Comparison of ENCODE assay signal across 11 cellular contexts in genomic region chr5:141603912-141604311, GRCh38. TPM values are rescaled to one million over a fixed set of nuclear protein-coding genes. Genes with fewer than 3 reads are reported as not detected.
DNase-seq lines count a peak whose midpoint lies in the region; ATAC-seq, FAIRE-seq and TF ChIP-seq lines count a peak whose summit lies in the region.
"Had no signal": no experiment of that assay in that cellular context is flagged by ENCODE, and none has a peak within 500 bp of the region (broad histone marks: within the 10 kb centered on the region; RNA-seq: fewer than 3 reads in every experiment).

No MANE protein-coding gene starts in this region.

- no peaks in the 10 kb centered on the region for H3K9me3 ChIP-seq in keratinocyte (ENCODE audit: control insufficient read depth, low read depth, low read length)
- H3K9me3 ChIP-seq in stomach = no peaks in the 10 kb centered on the region

- intact Hi-C loops in activated CD4-positive, alpha-beta T cell treated with anti-CD3 and anti-CD28 coated beads, Interleukin-2, amount 10 ng/mL, durations not matched to agents 24 days and 14 days (cut with micrococcal nuclease) = no loop called here
- intact Hi-C loops in stomach (cut with DNase I; ENCODE audit: low total_unique reads) = no loop called here

- peak overlapping the region; percentile 77 for H3K27ac Mint-ChIP-seq in activated CD4-positive, alpha-beta T cell treated with anti-CD3 and anti-CD28 coated beads, Interleukin-2, amount 10 ng/mL, durations not matched to agents 24 days and 14 days
- peak overlapping the region; percentile 97 for H3K27ac Mint-ChIP-seq in activated CD8-positive, alpha-beta T cell treated with anti-CD3 and anti-CD28 coated beads, Interleukin-2, amount 10 ng/mL, durations not matched to agents 7 days and 5 days

- peaks cover 5% of the 10 kb centered on the region for H4K20me1 ChIP-seq in keratinocyte (ENCODE audit: control insufficient read depth, extremely low read depth, insufficient read depth, low read length)

- H3K79me2 ChIP-seq in keratinocyte (ENCODE audit: control insufficient read depth, insufficient read depth, low read length) = peaks cover 90% of the 10 kb centered on the region

- peaks cover 0 to 2% of the 10 kb centered on the region in 2 experiments for H3K36me3 ChIP-seq in keratinocyte (ENCODE audit: control insufficient read depth in 2 of 2, extremely low read depth in 1 of 2, insufficient read depth in 2 of 2, low read length in 2 of 2)
- no peaks in the 10 kb centered on the region for H3K36me3 ChIP-seq in stomach

- CTCF ChIA-PET in activated CD8-positive, alpha-beta T cell treated with anti-CD3 and anti-CD28 coated beads, Interleukin-2, amount 10 ng/mL, durations not matched to agents 7 days and 5 days (lab: Charles Lee) = interaction anchor here (0.8 to 9.4 kb wide), 8 partner anchors 11 to 88 kb away, joined by 3 to 188 read pairs (median 8); partner anchors contain the start of genes DIAPH1, HDAC3 and RELL2

- H3K9me1 ChIP-seq in keratinocyte (ENCODE audit: control insufficient read depth, extremely low read depth, insufficient read depth, low read length) = no peaks in the 10 kb centered on the region

- H3K4me1 ChIP-seq in keratinocyte (ENCODE audit: control insufficient read depth, extremely low read depth, insufficient read depth, low read length) (peaks cover 18% of the 10 kb centered on the region), stomach (peaks cover 29 to 96% (median 57%) of the 10 kb centered on the region in 4 donors)

- H3K9ac ChIP-seq in keratinocyte (ENCODE audit: control insufficient read depth, extremely low read depth, insufficient read depth, low read length) = peak overlapping the region; percentile 65

- peak overlapping the region; percentile 70 for H3K4me3 Mint-ChIP-seq in activated CD4-positive, alpha-beta T cell treated with anti-CD3 and anti-CD28 coated beads, Interleukin-2, amount 10 ng/mL, durations not matched to agents 24 days and 14 days
- H3K4me3 Mint-ChIP-seq in activated CD8-positive, alpha-beta T cell treated with anti-CD3 and anti-CD28 coated beads, Interleukin-2, amount 10 ng/mL, durations not matched to agents 7 days and 5 days = peak overlapping the region; percentile 77

- dilution Hi-C loops in keratinocyte (cut with MboI; ENCODE audit: extremely low pct_ligation_motif_present, low sequenced_read_pairs) = no loop called here

- DNase-seq in activated CD4-positive, alpha-beta T cell treated with anti-CD3 and anti-CD28 coated beads, Interleukin-2, amount 10 ng/mL, durations not matched to agents 24 days and 14 days = peak; percentile 68
- DNase-seq in activated CD4-positive, alpha-beta T cell treated with anti-CD3 and anti-CD28 coated beads, Interleukin-2, amount 50 U/mL, for 48 hours = no peak
- DNase-seq in activated CD8-positive, alpha-beta T cell treated with anti-CD3 and anti-CD28 coated beads, Interleukin-2, amount 10 ng/mL, durations not matched to agents 7 days and 5 days = no peak
- DNase-seq in keratinocyte (ENCODE audit: low read depth, low spot score) = no peak
- no peak for DNase-seq in stomach
- DNase-seq in inferior parietal cortex (ENCODE audit: extremely low spot score) = no peak
- DNase-seq in foreskin melanocyte = no peak
- DNase-seq: head of caudate nucleus had no signal

- TF ChIP-seq CTCF in keratinocyte (optimal IDR thresholded peaks at IDR 0.05 in 1 of 3, IDR thresholded peaks at IDR 0.05 in 1 of 3, conservative IDR thresholded peaks at IDR 0.05 in 1 of 3; ENCODE audit: extremely low read depth in 1 of 3, insufficient read depth in 2 of 3, low read length in 3 of 3) (no peak), stomach (IDR thresholded peaks at IDR 0.05) (no peak)

- peak overlapping the region; percentile 60 for H3K4me2 ChIP-seq in keratinocyte (ENCODE audit: control insufficient read depth, extremely low read depth, insufficient read depth, low read depth, low read length)

- H3K27me3 Mint-ChIP-seq in activated CD4-positive, alpha-beta T cell treated with anti-CD3 and anti-CD28 coated beads, Interleukin-2, amount 10 ng/mL, durations not matched to agents 24 days and 14 days = no peaks in the 10 kb centered on the region
- H3K27me3 Mint-ChIP-seq in activated CD8-positive, alpha-beta T cell treated with anti-CD3 and anti-CD28 coated beads, Interleukin-2, amount 10 ng/mL, durations not matched to agents 7 days and 5 days (ENCODE audit: low read depth) = no peaks in the 10 kb centered on the region
- H3K27me3 Mint-ChIP-seq: progenitor cell of endocrine pancreas had no signal

- no peaks in the 10 kb centered on the region for H3K9me3 Mint-ChIP-seq in activated CD4-positive, alpha-beta T cell treated with anti-CD3 and anti-CD28 coated beads, Interleukin-2, amount 10 ng/mL, durations not matched to agents 24 days and 14 days
- no peaks in the 10 kb centered on the region for H3K9me3 Mint-ChIP-seq in activated CD8-positive, alpha-beta T cell treated with anti-CD3 and anti-CD28 coated beads, Interleukin-2, amount 10 ng/mL, durations not matched to agents 7 days and 5 days (ENCODE audit: insufficient read depth)

- 41 to 81% (median 45%) methylated on average over 3 of the region's 3 CpGs for WGBS in stomach, 5 donors

- POLR2A ChIA-PET in activated CD8-positive, alpha-beta T cell treated with anti-CD3 and anti-CD28 coated beads, Interleukin-2, amount 10 ng/mL, durations not matched to agents 7 days and 5 days (lab: Charles Lee) = interaction anchor here (0.6 to 4.3 kb wide), 5 partner anchors 13 to 79 kb away, joined by 3 to 30 read pairs (median 3); partner anchors contain the start of gene DIAPH1

- H2AFZ ChIP-seq in keratinocyte (ENCODE audit: control insufficient read depth, low read length) = no peak overlapping the region

- H3K36me3 Mint-ChIP-seq in activated CD4-positive, alpha-beta T cell treated with anti-CD3 and anti-CD28 coated beads, Interleukin-2, amount 10 ng/mL, durations not matched to agents 24 days and 14 days (ENCODE audit: low read depth) = peaks cover 15% of the 10 kb centered on the region
- peaks cover 60% of the 10 kb centered on the region for H3K36me3 Mint-ChIP-seq in activated CD8-positive, alpha-beta T cell treated with anti-CD3 and anti-CD28 coated beads, Interleukin-2, amount 10 ng/mL, durations not matched to agents 7 days and 5 days (ENCODE audit: low read depth)

- H3K4me1 Mint-ChIP-seq in activated CD4-positive, alpha-beta T cell treated with anti-CD3 and anti-CD28 coated beads, Interleukin-2, amount 10 ng/mL, durations not matched to agents 24 days and 14 days = peaks cover 71% of the 10 kb centered on the region
- H3K4me1 Mint-ChIP-seq in activated CD8-positive, alpha-beta T cell treated with anti-CD3 and anti-CD28 coated beads, Interleukin-2, amount 10 ng/mL, durations not matched to agents 7 days and 5 days (ENCODE audit: low read depth) = peaks cover 92% of the 10 kb centered on the region

- no peak for TF ChIP-seq EP300 in stomach (IDR thresholded peaks at IDR 0.05)

- no peak for TF ChIP-seq POLR2A in stomach (IDR thresholded peaks at IDR 0.05)

- H3K4me3 ChIP-seq in keratinocyte (ENCODE audit: control insufficient read depth in 2 of 3, extremely low read depth in 1 of 3, insufficient read depth in 2 of 3, low read depth in 1 of 3, low read length in 3 of 3) (peak overlapping the region in 1 of 3 experiments; percentile 47), stomach (no peak overlapping the region)

- peak overlapping the region; percentile 89 for H3K27ac ChIP-seq in keratinocyte (ENCODE audit: control insufficient read depth, insufficient read depth, low read length)
- peak overlapping the region; percentile 7 to 78 (median 62) for H3K27ac ChIP-seq in stomach

- H3K27me3 ChIP-seq in keratinocyte (ENCODE audit: control insufficient read depth, extremely low read depth, insufficient read depth, low read length) (no peaks in the 10 kb centered on the region), stomach (no peaks in the 10 kb centered on the region)

- peak; percentile 32 for ATAC-seq in activated CD8-positive, alpha-beta T cell treated with anti-CD3 and anti-CD28 coated beads, Interleukin-2, amount 10 ng/mL, durations not matched to agents 7 days and 5 days
- no peak for ATAC-seq in GM21367 (IDR thresholded peaks at IDR 0.05; ENCODE audit: unreplicated experiment)

- FAIRE-seq in keratinocyte (lab: Jason Lieb, UNC) = no peak
- FAIRE-seq: A204.1 had no signal

RNA-seq across cellular contexts. Expression of gene DIAPH1, which starts 14.9 kb away (rescaled TPM):
- 225 and 232 TPM in 2 replicates for total RNA-seq in activated CD4-positive, alpha-beta T cell treated with anti-CD3 and anti-CD28 coated beads, Interleukin-2, amount 10 ng/mL, durations not matched to agents 24 days and 14 days
- total RNA-seq in activated CD8-positive, alpha-beta T cell treated with anti-CD3 and anti-CD28 coated beads, Interleukin-2, amount 10 ng/mL, durations not matched to agents 7 days and 5 days = 100 to 1,000 TPM; 281 to 286 TPM
- polyA plus RNA-seq in keratinocyte (64.7 to 130 TPM (median 72.0 TPM) in 3 replicates), stomach (10 to 100 TPM; 41.4 to 98.1 (median 76.1) TPM)
- 91.7 TPM for polyA plus RNA-seq in keratinocyte (2011; ENCODE audit: low read depth)
- 67.7 and 75.4 TPM in 2 replicates for polyA plus RNA-seq in keratinocyte (2011; cell fraction: cytosol; rRNA removed)
- 293 and 301 TPM in 2 replicates for polyA plus RNA-seq in keratinocyte (2011; cell fraction: nucleus; rRNA removed)
- polyA plus RNA-seq in keratinocyte (2012; ENCODE audit: low replicate concordance) = 95.0 and 130 TPM in 2 replicates
- 205 to 374 TPM (median 259 TPM) in 3 replicates for polyA minus RNA-seq in keratinocyte
- polyA minus RNA-seq in keratinocyte (2011; cell fraction: cytosol; rRNA and poly(A)+ RNA removed) = 93.6 TPM
- 223 and 351 TPM in 2 replicates for polyA minus RNA-seq in keratinocyte (2011; cell fraction: nucleus; rRNA and poly(A)+ RNA removed)
- total RNA-seq in stomach = 100 to 1,000 TPM in 1 of 5 donors, 10 to 100 TPM in 4; 18.0 to 181 (median 77.0) TPM

RNA-seq across cellular contexts. Expression of gene HDAC3, which starts 32.7 kb away (rescaled TPM):
- total RNA-seq in activated CD4-positive, alpha-beta T cell treated with anti-CD3 and anti-CD28 coated beads, Interleukin-2, amount 10 ng/mL, durations not matched to agents 24 days and 14 days = 88.1 and 92.3 TPM in 2 replicates
- 10 to 100 TPM; 88.1 to 91.8 TPM for total RNA-seq in activated CD8-positive, alpha-beta T cell treated with anti-CD3 and anti-CD28 coated beads, Interleukin-2, amount 10 ng/mL, durations not matched to agents 7 days and 5 days
- polyA plus RNA-seq in keratinocyte (93.6 to 97.4 TPM (median 96.0 TPM) in 3 replicates), stomach (10 to 100 TPM; 34.7 to 51.8 (median 36.2) TPM)
- polyA plus RNA-seq in keratinocyte (2011; ENCODE audit: low read depth) = 55.2 TPM
- polyA plus RNA-seq in keratinocyte (2011; cell fraction: cytosol; rRNA removed) = 86.5 and 89.9 TPM in 2 replicates
- 136 and 143 TPM in 2 replicates for polyA plus RNA-seq in keratinocyte (2011; cell fraction: nucleus; rRNA removed)
- 54.2 and 57.6 TPM in 2 replicates for polyA plus RNA-seq in keratinocyte (2012; ENCODE audit: low replicate concordance)
- polyA minus RNA-seq in keratinocyte = 86.2 to 94.1 TPM (median 89.9 TPM) in 3 replicates
- polyA minus RNA-seq in keratinocyte (2011; cell fraction: cytosol; rRNA and poly(A)+ RNA removed) = 50.8 TPM
- polyA minus RNA-seq in keratinocyte (2011; cell fraction: nucleus; rRNA and poly(A)+ RNA removed) = 24.4 and 41.6 TPM in 2 replicates
- total RNA-seq in stomach = 10 to 100 TPM; 37.1 to 64.3 (median 48.4) TPM

RNA-seq across cellular contexts. Expression of gene RELL2, which starts 32.9 kb away (rescaled TPM):
- 24.1 TPM in 2 replicates for total RNA-seq in activated CD4-positive, alpha-beta T cell treated with anti-CD3 and anti-CD28 coated beads, Interleukin-2, amount 10 ng/mL, durations not matched to agents 24 days and 14 days
- 10 to 100 TPM; 36.9 to 37.1 TPM for total RNA-seq in activated CD8-positive, alpha-beta T cell treated with anti-CD3 and anti-CD28 coated beads, Interleukin-2, amount 10 ng/mL, durations not matched to agents 7 days and 5 days
- 8.9 to 11.1 TPM (median 10.2 TPM) in 3 replicates for polyA plus RNA-seq in keratinocyte
- polyA plus RNA-seq in keratinocyte (2011; ENCODE audit: low read depth) = 3.4 TPM
- 5.1 and 8.9 TPM in 2 replicates for polyA plus RNA-seq in keratinocyte (2011; cell fraction: cytosol; rRNA removed)
- polyA plus RNA-seq in keratinocyte (2011; cell fraction: nucleus; rRNA removed) = 19.4 and 22.7 TPM in 2 replicates
- 4.5 and 8.1 TPM in 2 replicates for polyA plus RNA-seq in keratinocyte (2012; ENCODE audit: low replicate concordance)
- polyA minus RNA-seq in keratinocyte = 4.7 to 16.0 TPM (median 5.3 TPM) in 3 replicates
- polyA minus RNA-seq in keratinocyte (2011; cell fraction: cytosol; rRNA and poly(A)+ RNA removed) = 9.2 TPM
- 7.0 and 7.4 TPM in 2 replicates for polyA minus RNA-seq in keratinocyte (2011; cell fraction: nucleus; rRNA and poly(A)+ RNA removed)
- total RNA-seq in stomach = 1 to 10 TPM in 3 of 5 donors, under 1 TPM in 1, not detected in 1; 0.45 to 2.2 (median 1.1) TPM
- polyA plus RNA-seq in stomach = 1 to 10 TPM in 2 of 3 donors, under 1 TPM in 1; 0.61 to 4.9 (median 1.8) TPM

RNA-seq across cellular contexts. Expression of gene FCHSD1, which starts 47.3 kb away (rescaled TPM):
- total RNA-seq in activated CD4-positive, alpha-beta T cell treated with anti-CD3 and anti-CD28 coated beads, Interleukin-2, amount 10 ng/mL, durations not matched to agents 24 days and 14 days = 33.1 and 34.5 TPM in 2 replicates
- 10 to 100 TPM; 46.9 to 47.8 TPM for total RNA-seq in activated CD8-positive, alpha-beta T cell treated with anti-CD3 and anti-CD28 coated beads, Interleukin-2, amount 10 ng/mL, durations not matched to agents 7 days and 5 days
- polyA plus RNA-seq in keratinocyte (9.7 to 17.1 TPM (median 13.5 TPM) in 3 replicates), stomach (1 to 10 TPM; 5.0 to 9.9 (median 9.0) TPM)
- 44.0 TPM for polyA plus RNA-seq in keratinocyte (2011; ENCODE audit: low read depth)
- polyA plus RNA-seq in keratinocyte (2011; cell fraction: cytosol; rRNA removed) = 3.7 and 6.5 TPM in 2 replicates
- 66.6 and 68.3 TPM in 2 replicates for polyA plus RNA-seq in keratinocyte (2011; cell fraction: nucleus; rRNA removed)
- polyA plus RNA-seq in keratinocyte (2012; ENCODE audit: low replicate concordance) = 8.1 and 44.0 TPM in 2 replicates
- polyA minus RNA-seq in keratinocyte = 8.9 to 10.0 TPM (median 9.6 TPM) in 3 replicates
- 8.6 TPM for polyA minus RNA-seq in keratinocyte (2011; cell fraction: cytosol; rRNA and poly(A)+ RNA removed)
- polyA minus RNA-seq in keratinocyte (2011; cell fraction: nucleus; rRNA and poly(A)+ RNA removed) = 14.1 and 23.7 TPM in 2 replicates
- total RNA-seq in stomach = 10 to 100 TPM; 12.3 to 66.5 (median 28.0) TPM
